ENCODE assay signal across 8 cellular contexts in genomic region chrX:155263854-155264628, GRCh38. TPM values are rescaled to one million over a fixed set of nuclear protein-coding genes. Genes with fewer than 3 reads are reported as not detected.
DNase-seq lines count a peak whose midpoint lies in the region; ATAC-seq and TF ChIP-seq lines count a peak whose summit lies in the region.

TSS of gene RAB39B (minus strand) at chrX:155264491. CDS start at chrX:155264288, 203 bp downstream.

- no peak within 1 kb of the TSS for H2BK15ac ChIP-seq in mesendoderm (replicated peaks; ENCODE audit: low read depth)

- H3K18ac ChIP-seq in mesendoderm (ENCODE audit: low read length) = peak within 1 kb of the TSS; percentile 47

- no peak within 1 kb of the TSS for H3K4ac ChIP-seq in mesendoderm (ENCODE audit: low read depth, low read length)

- peak within 1 kb of the TSS; percentile 34 for H3K4me2 ChIP-seq in mesendoderm (ENCODE audit: low read length)

- H3K79me1 ChIP-seq in mesendoderm (ENCODE audit: low read length) = no peaks in the 10 kb centered on the region

- H3K27ac ChIP-seq in effector memory CD4-positive, alpha-beta T cell (ENCODE audit: insufficient read depth, low read length, poor library complexity, severe bottlenecking) = peak within 1 kb of the TSS; percentile 91
- H3K27ac ChIP-seq in mesendoderm (ENCODE audit: low read depth, low read length) = no peak within 1 kb of the TSS

- peak within 1 kb of the TSS; percentile 41 for H3K4me3 ChIP-seq in AG10803 (ENCODE audit: low read length)
- H3K4me3 ChIP-seq in effector memory CD4-positive, alpha-beta T cell (ENCODE audit: insufficient read depth, low read depth, low read length, poor library complexity, severe bottlenecking) = peak within 1 kb of the TSS; percentile 63
- peak within 1 kb of the TSS; percentile 67 for H3K4me3 ChIP-seq in mesendoderm (ENCODE audit: low read length)

- H3K79me2 ChIP-seq in mesendoderm (ENCODE audit: control insufficient read depth, insufficient read depth, low read length) = no peaks in the 10 kb centered on the region

- peak within 1 kb of the TSS; percentile 61 for H3K9ac ChIP-seq in mesendoderm (ENCODE audit: low read length)

- H3K4me1 ChIP-seq in effector memory CD4-positive, alpha-beta T cell (ENCODE audit: control insufficient read depth, insufficient read depth, low read length, poor library complexity, severe bottlenecking) = peaks cover 3% of the 10 kb centered on the region
- no peaks in the 10 kb centered on the region for H3K4me1 ChIP-seq in mesendoderm (ENCODE audit: control insufficient read depth, low read depth, low read length)

- H4K5ac ChIP-seq in mesendoderm (ENCODE audit: low read length) = no peak within 1 kb of the TSS

- H2AK5ac ChIP-seq in mesendoderm (ENCODE audit: low read length) = no peak within 1 kb of the TSS

- WGBS in mesendoderm (ENCODE audit: extremely low coverage, insufficient coverage, low lambda C conversion rate) = no CpG with 5 or more reads among the region's 58 CpGs

- no peaks in the 10 kb centered on the region for H3K36me3 ChIP-seq in effector memory CD4-positive, alpha-beta T cell (ENCODE audit: control insufficient read depth, insufficient read depth, low read length)
- H3K36me3 ChIP-seq in mesendoderm (ENCODE audit: control insufficient read depth, insufficient read depth, low read length) = no peaks in the 10 kb centered on the region

- no peak within 1 kb of the TSS for H3K23ac ChIP-seq in mesendoderm (ENCODE audit: low read length)

- H2BK5ac ChIP-seq in mesendoderm (ENCODE audit: low read length) = no peak within 1 kb of the TSS

- no peak within 1 kb of the TSS for H2BK120ac ChIP-seq in mesendoderm (ENCODE audit: low read depth, low read length)

- ATAC-seq in GM18873 (IDR thresholded peaks at IDR 0.05; ENCODE audit: low FRiP score, unreplicated experiment) (peak; percentile 89), HG03139 (IDR thresholded peaks at IDR 0.05; ENCODE audit: unreplicated experiment) (peak; percentile 86)

- H3K56ac ChIP-seq in mesendoderm (ENCODE audit: low read length) = peak within 1 kb of the TSS; percentile 60

- DNase-seq in AG10803 (ENCODE audit: low read depth) = peak; percentile 48
- DNase-seq in NCI-H446 treated with DMSO at 0.1 percent for 48 hours (lab: John Stamatoyannopoulos, UW) = peak; percentile 59
- peak; percentile 30 to 47 for DNase-seq in activated CD8-positive, alpha-beta memory T cell treated with anti-CD3 and anti-CD28 coated beads for 1 hour (ENCODE audit: extremely low read depth in 1 of 2, low read depth in 1 of 2)
- peak; percentile 28 to 54 (median 49) for DNase-seq in effector memory CD4-positive, alpha-beta T cell
- DNase-seq in mesendoderm = peak; percentile 87
- peak; percentile 29 for DNase-seq in stimulated activated CD8-positive, alpha-beta memory T cell treated with anti-CD3 and anti-CD28 coated beads, Interleukin-15, amount 100 ng/mL, for 24 hours (ENCODE audit: low read depth)

- H4K8ac ChIP-seq in mesendoderm (ENCODE audit: low read depth, low read length) = no peak within 1 kb of the TSS

- no peaks in the 10 kb centered on the region for H3K27me3 ChIP-seq in effector memory CD4-positive, alpha-beta T cell (replicated peaks; ENCODE audit: control insufficient read depth, insufficient read depth, low read length, poor library complexity, severe bottlenecking)
- no peaks in the 10 kb centered on the region for H3K27me3 ChIP-seq in mesendoderm (ENCODE audit: insufficient read depth, low read length, poor library complexity)

- H3K9me3 ChIP-seq in effector memory CD4-positive, alpha-beta T cell (ENCODE audit: control insufficient read depth, low read length) = no peaks in the 10 kb centered on the region

- TF ChIP-seq CTCF in AG10803 (conservative IDR thresholded peaks at IDR 0.05; ENCODE audit: low read length) = no peak

RNA-seq across cellular contexts. Expression of gene RAB39B, which starts in this region (rescaled TPM):
- polyA plus RNA-seq in mesendoderm (2013, experiment 1 of 2) = 4.2 TPM
- 4.6 TPM for polyA plus RNA-seq in mesendoderm (2013, experiment 2 of 2)

Comparison
In these comparisons a context has a peak if more than half of its experiments do, and no peak if none do; other contexts are left out.
1. DNase-seq: peak in every context shown above with its lines; median percentile 87 in mesendoderm; 59 in NCI-H446 treated with DMSO at 0.1 percent for 48 hours; 49 in effector memory CD4-positive, alpha-beta T cell; 48 in AG10803; 38 in activated CD8-positive, alpha-beta memory T cell treated with anti-CD3 and anti-CD28 coated beads for 1 hour; 29 in stimulated activated CD8-positive, alpha-beta memory T cell treated with anti-CD3 and anti-CD28 coated beads, Interleukin-15, amount 100 ng/mL, for 24 hours.